ENCODE assay signal across 8 cellular contexts in the genomic region with DNA sequence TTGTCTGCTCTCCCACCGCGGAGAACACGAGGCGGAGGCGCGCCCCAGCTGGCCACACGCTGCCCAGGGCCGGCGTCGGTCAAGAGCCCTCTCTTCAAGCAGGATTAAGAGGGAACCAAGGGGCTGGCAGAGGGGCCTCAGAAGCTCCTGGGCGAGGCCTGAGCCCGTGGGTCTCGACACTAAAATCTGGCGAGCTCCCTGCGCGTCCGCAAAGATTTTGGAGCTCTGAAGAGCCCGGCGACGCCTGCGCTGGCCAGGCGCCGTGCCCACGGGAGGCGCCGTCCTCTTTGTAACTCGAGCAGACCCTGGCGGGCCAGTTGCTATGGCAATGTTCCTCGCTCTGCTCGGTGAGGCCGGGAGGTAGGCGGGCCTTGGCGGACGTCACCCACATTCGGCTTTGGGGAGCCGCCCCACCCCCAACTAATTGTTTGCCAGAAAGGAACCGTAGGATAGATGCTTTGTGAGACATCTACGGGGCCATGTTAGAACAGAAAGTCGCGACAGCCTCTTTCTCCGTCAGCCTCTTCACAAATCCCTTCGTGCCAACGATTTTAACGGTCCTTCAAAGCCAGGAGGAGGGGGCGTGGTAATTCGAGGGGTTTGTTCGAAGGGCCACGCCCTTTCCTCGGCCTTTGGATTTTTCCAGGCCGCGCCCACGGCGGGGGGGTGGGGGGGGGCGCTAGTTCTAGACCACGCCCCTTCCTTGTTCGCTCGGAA. TPM values are rescaled to one million over a fixed set of nuclear protein-coding genes. Genes with fewer than 3 reads are reported as not detected.
DNase-seq lines count a peak whose midpoint lies in the region; TF ChIP-seq lines count a peak whose summit lies in the region.

No MANE protein-coding gene starts in this region.

- peak overlapping the region; percentile 96 for H3K4me3 ChIP-seq in GM23248
- H3K4me3 ChIP-seq in Karpas-422 (ENCODE audit: low read length) = peak overlapping the region; percentile 94
- H3K4me3 ChIP-seq in fibroblast of the aortic adventitia (ENCODE audit: low read depth, low read length) = peak overlapping the region; percentile 69

- H3K9me2 ChIP-seq in GM23248 (ENCODE audit: insufficient read depth) (no peaks in the 10 kb centered on the region), Karpas-422 (replicated peaks; ENCODE audit: insufficient read depth, low read length) (no peaks in the 10 kb centered on the region)

- H3K27me3 Mint-ChIP-seq in nephron progenitor cell (ENCODE audit: low read depth, poor library complexity) = no peaks in the 10 kb centered on the region
- H3K27me3 Mint-ChIP-seq in stimulated activated naive CD8-positive, alpha-beta T cell treated with anti-CD3 and anti-CD28 coated beads, Interleukin-15, Interleukin-2, amounts not matched to agents 100 ng/mL and 50 ng/mL, for 24 hours = no peaks in the 10 kb centered on the region

- H3K27me3 ChIP-seq in GM23248 (replicated peaks; ENCODE audit: insufficient read depth) (no peaks in the 10 kb centered on the region), Karpas-422 (ENCODE audit: low read length) (no peaks in the 10 kb centered on the region)

- peaks cover 34% of the 10 kb centered on the region for H3F3A ChIP-seq in GM23248 (ENCODE audit: insufficient read depth)

- peak overlapping the region; percentile 92 for H2AFZ ChIP-seq in GM23248
- peak overlapping the region; percentile 45; the same call in 1 of the 2 replicates for H2AFZ ChIP-seq in Karpas-422 (ENCODE audit: low read length)

- H3K9me3 ChIP-seq in GM23248 (ENCODE audit: low read depth) (no peaks in the 10 kb centered on the region), Karpas-422 (ENCODE audit: low read length) (no peaks in the 10 kb centered on the region)

- peaks cover 27% of the 10 kb centered on the region for H3K4me1 ChIP-seq in GM23248 (ENCODE audit: insufficient read depth)
- peaks cover 41% of the 10 kb centered on the region for H3K4me1 ChIP-seq in Karpas-422 (ENCODE audit: low read length)

- H3K36me3 ChIP-seq in GM23248 (ENCODE audit: low read depth) (0 out of 2 replicates have a peak, but pooled peaks cover under 1% of the 10 kb centered on the region), Karpas-422 (ENCODE audit: insufficient read depth, low read length) (peaks cover 8% of the 10 kb centered on the region; the same call in 1 of the 2 replicates)

- peak overlapping the region; percentile 100 for H3K27ac Mint-ChIP-seq in nephron progenitor cell
- peak overlapping the region; percentile 99 for H3K27ac Mint-ChIP-seq in stimulated activated naive CD8-positive, alpha-beta T cell treated with anti-CD3 and anti-CD28 coated beads, Interleukin-15, Interleukin-2, amounts not matched to agents 100 ng/mL and 50 ng/mL, for 24 hours

- WGBS in GM23248 (ENCODE audit: low coverage in 1 of 2, low lambda C conversion rate in 2 of 2, missing lambda C conversion rate in 2 of 2), 2 experiments = 1 to 2% methylated on average over 52 to 56 of the region's 57 CpGs

- H3K27ac ChIP-seq in GM23248 (peak overlapping the region; percentile 95), Karpas-422 (ENCODE audit: low read length) (peak overlapping the region; percentile 92), RWPE1 (peak overlapping the region; percentile 100)

- POLR2A ChIA-PET in RWPE1 (lab: Yijun Ruan, JAX; ENCODE audit: low non-redundant PET) = interaction anchor here (1.0 to 1.4 kb wide), 2 partner anchors 23 to 28 kb away, joined by 3 to 4 read pairs; no protein-coding TSS in a partner anchor

- peak overlapping the region; percentile 88 for H3K9ac ChIP-seq in GM23248
- H3K9ac ChIP-seq in Karpas-422 (ENCODE audit: low read length) = peak overlapping the region; percentile 79

- CTCF ChIA-PET in RWPE1 (lab: Yijun Ruan, JAX) = interaction anchor here (0.9 to 1.4 kb wide), 3 partner anchors 9 to 19 kb away, joined by 3 to 5 read pairs (median 4); no protein-coding TSS in a partner anchor

- H3K4me2 ChIP-seq in GM23248 (ENCODE audit: unreplicated experiment) (peak overlapping the region; percentile 91), Karpas-422 (ENCODE audit: low read depth, low read length, poor library complexity, severe bottlenecking) (peak overlapping the region; percentile 95)

- peak overlapping the region; percentile 96 for H3K4me3 Mint-ChIP-seq in nephron progenitor cell
- peak overlapping the region; percentile 100 for H3K4me3 Mint-ChIP-seq in stimulated activated naive CD8-positive, alpha-beta T cell treated with anti-CD3 and anti-CD28 coated beads, Interleukin-15, Interleukin-2, amounts not matched to agents 100 ng/mL and 50 ng/mL, for 24 hours

- no peak for TF ChIP-seq CTCF in RWPE1 (conservative IDR thresholded peaks at IDR 0.05; ENCODE audit: low read depth)
- peak; percentile 14 for TF ChIP-seq CTCF in fibroblast of the aortic adventitia (IDR thresholded peaks at IDR 0.05; ENCODE audit: insufficient read depth, low read length)
- TF ChIP-seq CTCF in nephron progenitor cell (IDR thresholded peaks at IDR 0.05) = no peak

- H3K4me1 Mint-ChIP-seq in nephron progenitor cell = peaks cover 64% of the 10 kb centered on the region
- peaks cover 41% of the 10 kb centered on the region for H3K4me1 Mint-ChIP-seq in stimulated activated naive CD8-positive, alpha-beta T cell treated with anti-CD3 and anti-CD28 coated beads, Interleukin-15, Interleukin-2, amounts not matched to agents 100 ng/mL and 50 ng/mL, for 24 hours (ENCODE audit: low read depth)

- in situ Hi-C loops in GM23248 (cut with MboI) = no loop called here

- peaks cover 13% of the 10 kb centered on the region for H3K36me3 Mint-ChIP-seq in nephron progenitor cell (ENCODE audit: low read depth)
- peaks cover 13% of the 10 kb centered on the region for H3K36me3 Mint-ChIP-seq in stimulated activated naive CD8-positive, alpha-beta T cell treated with anti-CD3 and anti-CD28 coated beads, Interleukin-15, Interleukin-2, amounts not matched to agents 100 ng/mL and 50 ng/mL, for 24 hours (ENCODE audit: low read depth)

- H3K79me2 ChIP-seq in GM23248 (ENCODE audit: insufficient read depth) (peaks cover 42% of the 10 kb centered on the region), Karpas-422 (ENCODE audit: low read length) (peaks cover 43% of the 10 kb centered on the region)

- no peaks in the 10 kb centered on the region for H3K9me3 Mint-ChIP-seq in nephron progenitor cell
- no peaks in the 10 kb centered on the region for H3K9me3 Mint-ChIP-seq in stimulated activated naive CD8-positive, alpha-beta T cell treated with anti-CD3 and anti-CD28 coated beads, Interleukin-15, Interleukin-2, amounts not matched to agents 100 ng/mL and 50 ng/mL, for 24 hours

- H4K20me1 ChIP-seq in GM23248 (ENCODE audit: insufficient read depth) (no peaks in the 10 kb centered on the region), Karpas-422 (ENCODE audit: insufficient read depth, low read depth, low read length) (peaks cover 9% of the 10 kb centered on the region; the same call in 1 of the 2 replicates)

- DNase-seq in Daoy (ENCODE audit: low read depth) = peak; percentile 98
- peak; percentile 98 for DNase-seq in GM23248
- peak; percentile 97 for DNase-seq in Karpas-422
- peak; percentile 96 for DNase-seq in RWPE1 (ENCODE audit: low spot score)
- DNase-seq in activated effector memory CD4-positive, alpha-beta T cell treated with Interleukin-2 at 50 U/mL for 16 hours = peak; percentile 79
- DNase-seq in fibroblast of the aortic adventitia (ENCODE audit: low read depth) = peak; percentile 97
- peak; percentile 93 for DNase-seq in nephron progenitor cell

RNA-seq across cellular contexts. Expression of gene CNOT8, which starts 0.7 kb away (rescaled TPM):
- 70.3 and 89.9 TPM in 2 replicates for total RNA-seq in Daoy (2014; rRNA removed; shearing (Covaris generic))
- total RNA-seq in GM23248 (2014; rRNA removed; shearing (Covaris generic)) = 73.6 and 91.8 TPM in 2 replicates
- 67.0 and 69.2 TPM in 2 replicates for polyA plus RNA-seq in GM23248 (2016; fragmentation: Nextera tagmentation; extraction: Ambion mirVana)
- total RNA-seq in Karpas-422 (2014; rRNA removed; shearing (Covaris generic); ENCODE audit: low replicate concordance) = 64.3 and 74.8 TPM in 2 replicates
- total RNA-seq in fibroblast of the aortic adventitia (ENCODE audit: low replicate concordance) = 37.0 and 38.8 TPM in 2 replicates

RNA-seq across cellular contexts. Expression of gene FAXDC2, which starts 7.3 kb away (rescaled TPM):
- total RNA-seq in Daoy (2014; rRNA removed; shearing (Covaris generic)) = 0.12 and 0.46 TPM in 2 replicates
- 10.3 and 12.8 TPM in 2 replicates for total RNA-seq in GM23248 (2014; rRNA removed; shearing (Covaris generic))
- 5.4 and 6.7 TPM in 2 replicates for polyA plus RNA-seq in GM23248 (2016; fragmentation: Nextera tagmentation; extraction: Ambion mirVana)
- not detected in 2 replicates for total RNA-seq in Karpas-422 (2014; rRNA removed; shearing (Covaris generic); ENCODE audit: low replicate concordance)
- 9.8 and 17.4 TPM in 2 replicates for total RNA-seq in fibroblast of the aortic adventitia (ENCODE audit: low replicate concordance)

Comparison
In these comparisons a context has a peak if more than half of its experiments do, and no peak if none do; other contexts are left out.
1. Peak in every context shown above with its lines: DNase-seq, H3K4me3 ChIP-seq and H3K27ac ChIP-seq.